34 cellular contexts compared by ENCODE assay signal in genomic region chr3:124597979-124598378, GRCh38.
"Had no signal": no experiment of that assay in that cellular context is flagged by ENCODE, and none has a peak within 500 bp of the region (broad histone marks: within the 10 kb centered on the region; RNA-seq: fewer than 3 reads in every experiment).

No MANE protein-coding gene starts in this region.

- H3K4me3 ChIP-seq: body of pancreas, breast epithelium, Peyer's patch had no signal

- DNase-seq: activated B cell treated with CpG ODN at 0.5 μM for 24 hours; activated CD4-positive, alpha-beta memory T cell treated with anti-CD3 and anti-CD28 coated beads for 36 hours; activated CD4-positive, alpha-beta T cell treated with anti-CD3 and anti-CD28 coated beads for 4 hours; activated CD4-positive, alpha-beta T cell treated with anti-CD3 and anti-CD28 coated beads, Interleukin-2, amount 50 U/mL, for 1 hour; activated CD4-positive, CD25-positive, alpha-beta regulatory T cell treated with anti-CD3 and anti-CD28 coated beads, Interleukin-2, amount 50 U/mL, for 72 hours; activated CD8-positive, alpha-beta memory T cell treated with anti-CD3 and anti-CD28 coated beads, Interleukin-2, amount 10 ng/mL, durations not matched to agents 7 days and 5 days; activated CD8-positive, alpha-beta memory T cell treated with anti-CD3 and anti-CD28 coated beads, Interleukin-2, amount 50 U/mL, for 48 hours; activated effector memory CD4-positive, alpha-beta T cell treated with anti-CD3 and anti-CD28 coated beads, Interleukin-2, amount 50 U/mL, for 16 hours; activated naive CD4-positive, alpha-beta T cell; activated naive CD4-positive, alpha-beta T cell treated with anti-CD3 and anti-CD28 coated beads, Interleukin-2, amount 50 U/mL, for 16 hours; activated naive CD8-positive, alpha-beta T cell treated with anti-CD3 and anti-CD28 coated beads for 36 hours; activated T-cell treated with anti-CD3 and anti-CD28 coated beads, Interleukin-2, amount 50 U/mL, for 48 hours; amygdala; MM.1S; MV-4-11; NCI-H1092; NCI-H1436 treated with DMSO at 0.1 percent for 48 hours; NCI-H1694 treated with DMSO at 0.1 percent for 48 hours; NCI-H2029; NCI-H510A; NCI-H748 treated with DMSO at 0.1 percent for 48 hours; NK-92 treated with Interleukin-12 subunit alpha and Interleukin-12 subunit beta, amount 100 ng/mL, for 24 hours; PC-3; Peyer's patch; RPMI8226; SW 1271; T-helper 1 cell; T-helper 2 cell; T-helper 9 cell had no signal

- H3K27ac ChIP-seq: breast epithelium, KMS-11, Peyer's patch, VCaP had no signal

- H3K9ac ChIP-seq: KMS-11 had no signal

- ATAC-seq: activated CD8-positive, alpha-beta memory T cell treated with anti-CD3 and anti-CD28 coated beads, Interleukin-2, amount 10 ng/mL, durations not matched to agents 7 days and 5 days; activated T-helper 17 cell treated with anti-CD3 and anti-CD28 coated beads, Interleukin-2, amount 50 U/mL, for 72 hours; body of pancreas; PC-3 had no signal

- H3K9me3 ChIP-seq: body of pancreas, breast epithelium, Peyer's patch had no signal

- H3K36me3 ChIP-seq: breast epithelium, Peyer's patch had no signal

- H3K27me3 ChIP-seq: body of pancreas, breast epithelium, Peyer's patch had no signal
